20 cellular contexts compared by ENCODE assay signal in the genomic region with DNA sequence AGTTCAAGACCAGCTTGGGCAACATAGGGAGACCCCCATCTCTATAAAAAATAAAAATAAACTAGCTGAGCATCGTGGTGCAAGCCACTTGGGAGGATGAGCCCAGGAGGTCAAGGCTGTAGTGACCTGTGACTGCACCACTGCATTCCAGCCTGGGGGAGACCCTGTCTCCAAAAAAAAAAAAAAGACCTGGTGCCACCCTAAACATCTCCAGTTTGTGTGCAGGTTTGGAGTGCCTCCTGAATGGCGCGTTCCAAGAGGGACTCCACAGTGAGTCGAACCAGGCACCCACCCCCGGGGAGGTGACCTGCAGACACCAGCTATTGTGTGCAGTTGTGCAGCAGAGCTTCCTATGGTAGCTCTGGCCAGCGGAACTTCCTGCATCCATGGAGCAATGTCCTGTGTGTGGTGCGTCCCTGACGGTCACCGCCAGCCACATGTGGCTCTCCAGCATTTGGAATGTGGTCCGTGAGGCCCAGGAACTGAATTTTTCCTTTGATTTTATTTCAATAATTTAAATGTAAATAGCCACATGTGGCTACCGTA.
"Had no signal": no experiment of that assay in that cellular context is flagged by ENCODE, and none has a peak within 500 bp of the region (broad histone marks: within the 10 kb centered on the region; RNA-seq: fewer than 3 reads in every experiment).

No MANE protein-coding gene starts in this region.

- FAIRE-seq: RCC 7860 had no signal

- H3K4me3 ChIP-seq: MG63 had no signal

- DNase-seq: Karpas-422, KG1, MG63, NCI-H1092, NCI-H1105 treated with DMSO at 0.1 percent for 48 hours, NCI-H1417 treated with DMSO at 0.1 percent for 48 hours, NCI-H146, NCI-H1694 treated with DMSO at 0.1 percent for 48 hours, NCI-H1930, NCI-H2081, NCI-H2107, NCI-H2227 treated with DMSO at 0.1 percent for 48 hours, NCI-H524 treated with DMSO at 0.1 percent for 48 hours, NCI-H69, NCI-H774, RPMI8226, SHP77, SK-N-SH, SW 1271 had no signal

- H3K9ac ChIP-seq: SK-N-SH had no signal

- H3K36me3 ChIP-seq: MG63 had no signal

- H3K4me2 ChIP-seq: SK-N-SH had no signal

- H3K9me3 ChIP-seq: MG63, SK-N-SH had no signal

- H3K27me3 ChIP-seq: MG63 had no signal
